8 cellular contexts compared by ENCODE assay signal in genomic region chr21:33975548-33976081, GRCh38.
DNase-seq lines count a peak whose midpoint lies in the region; ATAC-seq and TF ChIP-seq lines count a peak whose summit lies in the region.

No MANE protein-coding gene starts in this region.

- peak overlapping the region; percentile 80 for H3K27ac ChIP-seq in left ventricle myocardium inferior (replicated peaks)
- H3K27ac ChIP-seq in endodermal cell (ENCODE audit: low read depth, low read length) = no peak overlapping the region

- DNase-seq in NOMO-1 (lab: John Stamatoyannopoulos, UW; ENCODE audit: unreplicated experiment in 2 of 2) = peak; percentile 89 to 96
- peak; percentile 58 for DNase-seq in activated CD8-positive, alpha-beta memory T cell treated with anti-CD3 and anti-CD28 coated beads, Interleukin-2, amount 50 U/mL, for 4 hours
- no peak for DNase-seq in left ventricle myocardium inferior
- peak in 2 of 3 experiments; percentile 9 to 31 for DNase-seq in stimulated activated CD4-positive, alpha-beta T cell treated with anti-CD3 and anti-CD28 coated beads, TNF-alpha, amount 100 ng/mL, for 4 hours (ENCODE audit: low read depth in 3 of 3)
- no peak for DNase-seq in C1 segment of cervical spinal cord (lab: John Stamatoyannopoulos, UW)
- no peak for DNase-seq in endodermal cell

- no peaks in the 10 kb centered on the region for H3K36me3 ChIP-seq in left ventricle myocardium inferior
- H3K36me3 ChIP-seq in endodermal cell (ENCODE audit: control insufficient read depth, insufficient read depth, low read length) = no peaks in the 10 kb centered on the region

- H3K4me1 Mint-ChIP-seq in endodermal cell = peaks cover 31% of the 10 kb centered on the region

- no peaks in the 10 kb centered on the region for H3K9me3 ChIP-seq in left ventricle myocardium inferior (replicated peaks)
- H3K9me3 ChIP-seq in endodermal cell (ENCODE audit: control insufficient read depth, low read length) = no peaks in the 10 kb centered on the region

- H3K4me3 ChIP-seq in left ventricle myocardium inferior (peak overlapping the region; percentile 44), endodermal cell (ENCODE audit: low read length) (no peak overlapping the region)

- no peak overlapping the region for H3K4me3 Mint-ChIP-seq in endodermal cell

- H3K27me3 ChIP-seq in left ventricle myocardium inferior (ENCODE audit: low read depth) = no peaks in the 10 kb centered on the region
- no peaks in the 10 kb centered on the region for H3K27me3 ChIP-seq in endodermal cell (ENCODE audit: control insufficient read depth, insufficient read depth, low read length, poor library complexity, severe bottlenecking)

- no peaks in the 10 kb centered on the region for H3K9me3 Mint-ChIP-seq in endodermal cell

- intact Hi-C loops in left ventricle myocardium inferior (cut with micrococcal nuclease) = no loop called here

- no peak for TF ChIP-seq CTCF in left ventricle myocardium inferior (IDR thresholded peaks at IDR 0.05; ENCODE audit: borderline replicate concordance)
- TF ChIP-seq CTCF in endodermal cell (conservative IDR thresholded peaks at IDR 0.05) = no peak

- ATAC-seq in GM18499 (IDR thresholded peaks at IDR 0.05; ENCODE audit: insufficient read depth, unreplicated experiment) (peak; percentile 74), HG02610 (IDR thresholded peaks at IDR 0.05; ENCODE audit: unreplicated experiment) (peak; percentile 83)

- WGBS in endodermal cell (ENCODE audit: insufficient coverage in 1 of 2, insufficient read length in 1 of 2), 2 experiments = 91 to 94% methylated on average over 5 to 7 of the region's 7 CpGs

- H3K27me3 Mint-ChIP-seq in endodermal cell (ENCODE audit: insufficient read depth) = no peaks in the 10 kb centered on the region

- H3K9ac ChIP-seq in endodermal cell (ENCODE audit: extremely low read depth, low read length, poor library complexity, severe bottlenecking) = no peak overlapping the region

- peaks cover 23% of the 10 kb centered on the region for H3K4me1 ChIP-seq in left ventricle myocardium inferior
- H3K4me1 ChIP-seq in endodermal cell (ENCODE audit: control insufficient read depth, insufficient read depth, low read length) = no peaks in the 10 kb centered on the region

- H3K27ac Mint-ChIP-seq in endodermal cell = no peak overlapping the region

- no peaks in the 10 kb centered on the region for H3K36me3 Mint-ChIP-seq in endodermal cell (ENCODE audit: low read depth)

Comparison
In these comparisons a context has a peak if more than half of its experiments do, and no peak if none do; other contexts are left out.
1. DNase-seq: peak in NOMO-1 (2 of 2), activated CD8-positive, alpha-beta memory T cell treated with anti-CD3 and anti-CD28 coated beads, Interleukin-2, amount 50 U/mL, for 4 hours (single experiment) and stimulated activated CD4-positive, alpha-beta T cell treated with anti-CD3 and anti-CD28 coated beads, TNF-alpha, amount 100 ng/mL, for 4 hours (2 of 3); none in left ventricle myocardium inferior (single experiment), C1 segment of cervical spinal cord (0 of 14) and endodermal cell (single experiment).